Comparison of ENCODE assay signal across 10 cellular contexts in the genomic region with DNA sequence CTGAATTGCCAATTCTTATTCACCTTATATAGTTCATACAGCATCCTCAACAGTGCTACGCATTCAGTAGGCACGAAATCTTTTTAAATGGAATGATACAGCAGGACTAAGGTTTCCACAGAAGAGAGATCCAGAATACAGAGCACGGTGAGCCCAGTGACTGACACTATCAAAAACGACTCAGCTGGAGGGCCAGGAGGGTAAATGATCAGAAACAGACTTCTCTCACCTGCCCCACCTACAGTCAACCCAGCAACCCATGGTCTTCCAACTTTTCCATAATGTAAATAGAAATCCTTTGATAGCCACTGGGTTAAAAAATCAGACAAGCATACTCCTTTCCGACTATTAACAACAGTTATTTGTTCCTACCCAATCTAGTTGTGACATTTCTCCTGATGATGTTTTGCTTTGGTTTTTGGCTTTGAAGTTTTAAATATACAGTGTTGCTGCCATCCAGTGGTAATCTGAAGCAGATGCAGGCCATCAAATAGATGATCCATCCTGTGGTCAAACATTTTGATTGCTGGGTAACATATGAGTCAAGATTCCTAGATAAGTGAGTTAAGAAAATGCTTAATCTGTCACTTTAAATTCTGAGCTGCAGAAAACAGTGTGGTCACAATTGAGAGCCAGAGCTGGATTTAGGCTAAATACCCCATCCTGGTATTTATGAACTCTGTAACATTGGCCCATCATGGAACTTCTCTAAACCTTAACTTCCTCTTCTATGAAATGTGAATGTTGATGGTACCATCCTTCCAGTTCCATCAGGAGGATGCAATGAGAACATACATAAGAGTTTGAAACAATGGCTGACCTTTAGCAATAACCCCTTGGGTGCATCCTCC. TPM values are rescaled to one million over a fixed set of nuclear protein-coding genes. Genes with fewer than 3 reads are reported as not detected.
A peak's percentile ranks its signal among the peaks of the same experiment; 100 is the strongest.
DNase-seq lines count a peak whose midpoint lies in the region; ATAC-seq, FAIRE-seq and TF ChIP-seq lines count a peak whose summit lies in the region.
"Had no signal": no experiment of that assay in that cellular context is flagged by ENCODE, and none has a peak within 500 bp of the region (broad histone marks: within the 10 kb centered on the region; RNA-seq: fewer than 3 reads in every experiment).

No MANE protein-coding gene starts in this region.

- H3K4me1 Mint-ChIP-seq in brain: peaks cover 9% of the 10 kb centered on the region

- peak; percentile 56 for DNase-seq in AG08396 (ENCODE audit: low spot score)
- DNase-seq in GM13977 (ENCODE audit: low spot score): peak; percentile 53
- peak; percentile 50 for DNase-seq in NCI-H460 (ENCODE audit: extremely low read depth, low read depth)
- DNase-seq in kidney glomerular epithelial cell (lab: John Stamatoyannopoulos, UW): peak; percentile 50
- DNase-seq in urothelium cell line (ENCODE audit: low spot score): peak; percentile 79

- TF ChIP-seq CTCF in GM13977 (IDR thresholded peaks at IDR 0.05; ENCODE audit: extremely low read depth, insufficient read depth, missing control alignments) (peak; percentile 76), brain (conservative IDR thresholded peaks at IDR 0.05) (peak; percentile 98 to 99)

- no peak overlapping the region for H3K27ac Mint-ChIP-seq in brain

- in situ Hi-C loops in GM13977 (cut with MboI; ENCODE audit: low pct_unique_long_range_greater_than_20kb, low sequenced_read_pairs, unreplicated experiment): loop anchor here (10.0 kb wide), 1 partner anchor 1102 kb away; no protein-coding TSS in a partner anchor

- H3K36me3 Mint-ChIP-seq in brain: no peaks in the 10 kb centered on the region

- H3K9me3 Mint-ChIP-seq in brain: no peaks in the 10 kb centered on the region

- H3K27me3 Mint-ChIP-seq in brain: no peaks in the 10 kb centered on the region

- peak; percentile 72 for ATAC-seq in HG03442 (IDR thresholded peaks at IDR 0.05; ENCODE audit: unreplicated experiment)
- ATAC-seq in HG03280 (IDR thresholded peaks at IDR 0.05; ENCODE audit: unreplicated experiment): no peak

- peak; percentile 93 for FAIRE-seq in urothelium cell line (lab: Jason Lieb, UNC)

- no peak overlapping the region for H3K4me3 Mint-ChIP-seq in brain

RNA-seq across cellular contexts. Expression of a gene that starts 42.0 kb away (rescaled TPM):
- total RNA-seq in NCI-H460 (2014; rRNA removed; shearing (Covaris generic)): not detected in 2 replicates
- polyA plus RNA-seq in NCI-H460 (2014; cell fraction: nucleus; rRNA removed): not detected in 2 replicates
- not detected for polyA plus RNA-seq in brain (ENCODE audit: insufficient read depth, low read depth, low replicate concordance)
- total RNA-seq: subcutaneous adipose tissue had no signal
- polyA plus RNA-seq: esophagus had no signal
